Comparison of ENCODE assay signal across 18 cellular contexts in genomic region chr10:129335942-129336341, GRCh38.
"Had no signal": no experiment of that assay in that cellular context is flagged by ENCODE, and none has a peak within 500 bp of the region (broad histone marks: within the 10 kb centered on the region; RNA-seq: fewer than 3 reads in every experiment).

No MANE protein-coding gene starts in this region.

- DNase-seq: dorsolateral prefrontal cortex; effector CD4-positive, alpha-beta T cell; foreskin keratinocyte; heart left ventricle; kidney; natural killer cell; occipital lobe; ovary; posterior cingulate gyrus; psoas muscle; right cardiac atrium; sigmoid colon; stimulated activated CD4-positive, alpha-beta T cell treated with anti-CD3 and anti-CD28 coated beads, Interleukin-2, amount 100 ng/mL, for 24 hours; stimulated activated CD4-positive, alpha-beta T cell treated with anti-CD3 and anti-CD28 coated beads, Interleukin-4, amount 100 ng/mL, for 24 hours; stimulated activated naive CD4-positive, alpha-beta T cell treated with Interleukin-2 at 50 U/mL for 16 hours; stomach; thyroid gland; trophoblast cell had no signal
